ENCODE assay signal across 8 cellular contexts in genomic region chr19:1813197-1813836, GRCh38. TPM values are rescaled to one million over a fixed set of nuclear protein-coding genes. Genes with fewer than 3 reads are reported as not detected.
DNase-seq lines count a peak whose midpoint lies in the region.

No MANE protein-coding gene starts in this region.

- DNase-seq in activated CD4-positive, alpha-beta T cell treated with anti-CD3 and anti-CD28 coated beads, Interleukin-2, amount 10 ng/mL, durations not matched to agents 7 days and 5 days = no peak
- DNase-seq in activated CD4-positive, alpha-beta T cell treated with anti-CD3 and anti-CD28 coated beads for 48 hours = no peak
- DNase-seq in activated T-helper 1 cell treated with anti-CD3 and anti-CD28 coated beads, Interleukin-12 subunit alpha, Interleukin-12 subunit beta, Interleukin-2, Interleukin-4 antibody, amounts not matched to agents 30 ng/mL and 10 ng/mL and 1 ng/mL, durations not matched to agents 14 hours and 24 hours and 36 hours (ENCODE audit: low spot score) = no peak
- no peak for DNase-seq in immature natural killer cell
- DNase-seq in SHP77 treated with DMSO at 0.1 percent for 48 hours (lab: John Stamatoyannopoulos, UW) = no peak
- no peak for DNase-seq in glomerular visceral epithelial cell (ENCODE audit: extremely low spot score)
- no peak for DNase-seq in OCI-M2 (lab: John Stamatoyannopoulos, UW; ENCODE audit: unreplicated experiment)

- no peaks in the 10 kb centered on the region for H3K27me3 ChIP-seq in subcutaneous abdominal adipose tissue (ENCODE audit: control insufficient read depth in 5 of 5, insufficient read depth in 4 of 5, low read length in 5 of 5)

- peak overlapping the region; percentile 46 to 78 (median 65) for H3K4me3 ChIP-seq in subcutaneous abdominal adipose tissue (ENCODE audit: low read depth in 1 of 5, low read length in 5 of 5)

- POLR2A ChIA-PET in activated CD4-positive, alpha-beta T cell treated with anti-CD3 and anti-CD28 coated beads, Interleukin-2, amount 10 ng/mL, durations not matched to agents 7 days and 5 days (lab: Charles Lee) = no interaction called here

- H3K27ac ChIP-seq in subcutaneous abdominal adipose tissue (ENCODE audit: low read depth, low read length) = no peak overlapping the region

- H3K9ac ChIP-seq in subcutaneous abdominal adipose tissue (ENCODE audit: low read length in 5 of 5) = peak overlapping the region in 4 of 5 donors; percentile 5 to 73 (median 54)

- H3K4me1 ChIP-seq in subcutaneous abdominal adipose tissue (ENCODE audit: control insufficient read depth in 5 of 5, insufficient read depth in 5 of 5, low read length in 5 of 5) = peaks cover 0 to 20% (median 15%) of the 10 kb centered on the region in 5 donors

- peaks cover 0 to 35% (median 28%) of the 10 kb centered on the region in 5 donors for H3K36me3 ChIP-seq in subcutaneous abdominal adipose tissue (ENCODE audit: control insufficient read depth in 5 of 5, insufficient read depth in 5 of 5, low read length in 5 of 5)

- peak overlapping the region; percentile 89 for H3K4me3 Mint-ChIP-seq in activated CD4-positive, alpha-beta T cell treated with anti-CD3 and anti-CD28 coated beads, Interleukin-2, amount 10 ng/mL, durations not matched to agents 7 days and 5 days
- peak overlapping the region; percentile 93 for H3K4me3 Mint-ChIP-seq in activated T-helper 1 cell treated with anti-CD3 and anti-CD28 coated beads, Interleukin-12 subunit alpha, Interleukin-12 subunit beta, Interleukin-2, Interleukin-4 antibody, amounts not matched to agents 30 ng/mL and 10 ng/mL and 1 ng/mL, durations not matched to agents 14 hours and 24 hours and 36 hours
- peak overlapping the region; percentile 91 to 97 (median 96) for H3K4me3 Mint-ChIP-seq in immature natural killer cell

- H3K27ac Mint-ChIP-seq in activated CD4-positive, alpha-beta T cell treated with anti-CD3 and anti-CD28 coated beads, Interleukin-2, amount 10 ng/mL, durations not matched to agents 7 days and 5 days = peak overlapping the region; percentile 100
- H3K27ac Mint-ChIP-seq in activated T-helper 1 cell treated with anti-CD3 and anti-CD28 coated beads, Interleukin-12 subunit alpha, Interleukin-12 subunit beta, Interleukin-2, Interleukin-4 antibody, amounts not matched to agents 30 ng/mL and 10 ng/mL and 1 ng/mL, durations not matched to agents 14 hours and 24 hours and 36 hours = peak overlapping the region; percentile 97
- peak overlapping the region; percentile 31 to 96 (median 90) for H3K27ac Mint-ChIP-seq in immature natural killer cell

- H3K9me3 Mint-ChIP-seq in activated CD4-positive, alpha-beta T cell treated with anti-CD3 and anti-CD28 coated beads, Interleukin-2, amount 10 ng/mL, durations not matched to agents 7 days and 5 days = no peaks in the 10 kb centered on the region
- H3K9me3 Mint-ChIP-seq in activated T-helper 1 cell treated with anti-CD3 and anti-CD28 coated beads, Interleukin-12 subunit alpha, Interleukin-12 subunit beta, Interleukin-2, Interleukin-4 antibody, amounts not matched to agents 30 ng/mL and 10 ng/mL and 1 ng/mL, durations not matched to agents 14 hours and 24 hours and 36 hours = no peaks in the 10 kb centered on the region
- H3K9me3 Mint-ChIP-seq in immature natural killer cell = no peaks in the 10 kb centered on the region

- H3K36me3 Mint-ChIP-seq in activated CD4-positive, alpha-beta T cell treated with anti-CD3 and anti-CD28 coated beads, Interleukin-2, amount 10 ng/mL, durations not matched to agents 7 days and 5 days (ENCODE audit: low read depth) = peaks cover 12% of the 10 kb centered on the region
- H3K36me3 Mint-ChIP-seq in activated T-helper 1 cell treated with anti-CD3 and anti-CD28 coated beads, Interleukin-12 subunit alpha, Interleukin-12 subunit beta, Interleukin-2, Interleukin-4 antibody, amounts not matched to agents 30 ng/mL and 10 ng/mL and 1 ng/mL, durations not matched to agents 14 hours and 24 hours and 36 hours (ENCODE audit: low read depth) = peaks cover 6% of the 10 kb centered on the region
- no peaks in the 10 kb centered on the region for H3K36me3 Mint-ChIP-seq in immature natural killer cell

- H3K27me3 Mint-ChIP-seq in activated CD4-positive, alpha-beta T cell treated with anti-CD3 and anti-CD28 coated beads, Interleukin-2, amount 10 ng/mL, durations not matched to agents 7 days and 5 days = no peaks in the 10 kb centered on the region
- no peaks in the 10 kb centered on the region for H3K27me3 Mint-ChIP-seq in activated T-helper 1 cell treated with anti-CD3 and anti-CD28 coated beads, Interleukin-12 subunit alpha, Interleukin-12 subunit beta, Interleukin-2, Interleukin-4 antibody, amounts not matched to agents 30 ng/mL and 10 ng/mL and 1 ng/mL, durations not matched to agents 14 hours and 24 hours and 36 hours (ENCODE audit: insufficient read depth)
- H3K27me3 Mint-ChIP-seq in immature natural killer cell (ENCODE audit: low read depth in 3 of 3) = peaks cover 0 to 5% (median 4%) of the 10 kb centered on the region in 3 donors

- intact Hi-C loops in activated T-helper 1 cell treated with anti-CD3 and anti-CD28 coated beads, Interleukin-12 subunit alpha, Interleukin-12 subunit beta, Interleukin-2, Interleukin-4 antibody, amounts not matched to agents 30 ng/mL and 10 ng/mL and 1 ng/mL, durations not matched to agents 14 hours and 24 hours and 36 hours (cut with micrococcal nuclease) = no loop called here

- CTCF ChIA-PET in activated CD4-positive, alpha-beta T cell treated with anti-CD3 and anti-CD28 coated beads, Interleukin-2, amount 10 ng/mL, durations not matched to agents 7 days and 5 days (lab: Charles Lee) = interaction anchor here (1.8 to 2.8 kb wide), 2 partner anchors 14 to 40 kb away, joined by 5 to 17 read pairs; no protein-coding TSS in a partner anchor

- H3K9me3 ChIP-seq in subcutaneous abdominal adipose tissue (ENCODE audit: control insufficient read depth in 5 of 5, low read length in 5 of 5) = no peaks in the 10 kb centered on the region

- peaks cover 22% of the 10 kb centered on the region for H3K4me1 Mint-ChIP-seq in activated CD4-positive, alpha-beta T cell treated with anti-CD3 and anti-CD28 coated beads, Interleukin-2, amount 10 ng/mL, durations not matched to agents 7 days and 5 days
- peaks cover 18% of the 10 kb centered on the region for H3K4me1 Mint-ChIP-seq in activated T-helper 1 cell treated with anti-CD3 and anti-CD28 coated beads, Interleukin-12 subunit alpha, Interleukin-12 subunit beta, Interleukin-2, Interleukin-4 antibody, amounts not matched to agents 30 ng/mL and 10 ng/mL and 1 ng/mL, durations not matched to agents 14 hours and 24 hours and 36 hours (ENCODE audit: low read depth)
- peaks cover 11% of the 10 kb centered on the region in 2 donors for H3K4me1 Mint-ChIP-seq in immature natural killer cell

RNA-seq across cellular contexts. Expression of gene ATP8B3, which starts 1.2 kb away (rescaled TPM):
- total RNA-seq in activated CD4-positive, alpha-beta T cell treated with anti-CD3 and anti-CD28 coated beads, Interleukin-2, amount 10 ng/mL, durations not matched to agents 7 days and 5 days = 10 to 100 TPM; 22.2 to 28.8 TPM
- 4.1 and 5.0 TPM in 2 replicates for total RNA-seq in activated T-helper 1 cell treated with anti-CD3 and anti-CD28 coated beads, Interleukin-12 subunit alpha, Interleukin-12 subunit beta, Interleukin-2, Interleukin-4 antibody, amounts not matched to agents 30 ng/mL and 10 ng/mL and 1 ng/mL, durations not matched to agents 14 hours and 24 hours and 36 hours
- polyA plus RNA-seq in immature natural killer cell = 1 to 10 TPM; 1.7 to 3.3 (median 3.1) TPM

RNA-seq across cellular contexts. Expression of gene REXO1, which starts 35.0 kb away (rescaled TPM):
- 10 to 100 TPM; 44.2 to 54.7 TPM for total RNA-seq in activated CD4-positive, alpha-beta T cell treated with anti-CD3 and anti-CD28 coated beads, Interleukin-2, amount 10 ng/mL, durations not matched to agents 7 days and 5 days
- 64.5 and 70.5 TPM in 2 replicates for total RNA-seq in activated T-helper 1 cell treated with anti-CD3 and anti-CD28 coated beads, Interleukin-12 subunit alpha, Interleukin-12 subunit beta, Interleukin-2, Interleukin-4 antibody, amounts not matched to agents 30 ng/mL and 10 ng/mL and 1 ng/mL, durations not matched to agents 14 hours and 24 hours and 36 hours
- polyA plus RNA-seq in immature natural killer cell = 10 to 100 TPM in 1 of 3 donors, 1 to 10 TPM in 1, under 1 TPM in 1; 0.63 to 13.0 (median 4.5) TPM

RNA-seq across cellular contexts. Expression of gene KLF16, which starts 50.1 kb away (rescaled TPM):
- 10 to 100 TPM; 24.0 to 25.5 TPM for total RNA-seq in activated CD4-positive, alpha-beta T cell treated with anti-CD3 and anti-CD28 coated beads, Interleukin-2, amount 10 ng/mL, durations not matched to agents 7 days and 5 days
- total RNA-seq in activated T-helper 1 cell treated with anti-CD3 and anti-CD28 coated beads, Interleukin-12 subunit alpha, Interleukin-12 subunit beta, Interleukin-2, Interleukin-4 antibody, amounts not matched to agents 30 ng/mL and 10 ng/mL and 1 ng/mL, durations not matched to agents 14 hours and 24 hours and 36 hours = 34.5 and 39.1 TPM in 2 replicates
- under 1 TPM; 0.12 to 0.55 (median 0.49) TPM for polyA plus RNA-seq in immature natural killer cell
